ENCODE assay signal across 10 cellular contexts in the genomic region with DNA sequence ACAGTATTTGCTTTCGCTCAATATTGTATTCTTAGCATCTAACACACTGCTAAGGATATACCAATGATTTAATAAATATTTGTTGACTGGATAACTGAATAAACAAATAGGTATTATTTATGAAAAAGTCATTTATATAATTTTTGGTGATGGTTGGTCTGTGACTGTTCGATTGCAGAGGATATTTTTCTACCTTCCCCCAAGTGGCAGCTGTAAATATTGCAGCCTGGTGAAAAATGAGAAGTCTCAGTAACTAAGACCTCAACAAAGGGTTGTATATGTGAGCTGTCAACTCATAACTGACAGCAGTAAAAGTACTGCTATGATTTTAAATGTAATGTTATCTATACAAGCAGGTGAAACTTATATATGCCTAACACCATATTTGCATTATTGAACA. TPM values are rescaled to one million over a fixed set of nuclear protein-coding genes. Genes with fewer than 3 reads are reported as not detected.
DNase-seq lines count a peak whose midpoint lies in the region; ATAC-seq and TF ChIP-seq lines count a peak whose summit lies in the region.
"Had no signal": no experiment of that assay in that cellular context is flagged by ENCODE, and none has a peak within 500 bp of the region (broad histone marks: within the 10 kb centered on the region; RNA-seq: fewer than 3 reads in every experiment).

No MANE protein-coding gene starts in this region.

- POLR2A ChIA-PET in AG04450 (lab: Yijun Ruan, JAX) = no interaction called here

- H3K27ac ChIP-seq in AG04450 (ENCODE audit: low read depth, low read length) = no peak overlapping the region

- CTCF ChIA-PET in AG04450 (lab: Charles Lee) = interaction anchor here (1.5 kb wide), 1 partner anchor 9 kb away, joined by 5 read pairs; no protein-coding TSS in a partner anchor

- no peaks in the 10 kb centered on the region for H3K9me3 ChIP-seq in AG04450 (ENCODE audit: control insufficient read depth, insufficient read depth, low read length)

- DNase-seq in AG04450 (ENCODE audit: low read depth, low spot score) = no peak
- peak; percentile 5 for DNase-seq in NCI-H460 (ENCODE audit: extremely low read depth, low read depth)
- DNase-seq in fibroblast of pulmonary artery (ENCODE audit: low read depth) = peak; percentile 1
- DNase-seq in cortex of kidney (lab: John Stamatoyannopoulos, UW) = no peak
- DNase-seq in activated naive CD4-positive, alpha-beta T cell treated with anti-CD3 and anti-CD28 coated beads, Interleukin-2, amount 50 U/mL, for 16 hours = no peak
- DNase-seq in HCEC 1CT = no peak
- no peak for DNase-seq in stimulated activated CD4-positive, alpha-beta T cell treated with anti-CD3 and anti-CD28 coated beads, Interleukin-2, amount 100 ng/mL, for 48 hours
- DNase-seq: caudate nucleus, NCI-H2171 treated with DMSO at 0.1 percent for 48 hours had no signal

- TF ChIP-seq CTCF in AG04450 (IDR thresholded peaks at IDR 0.05; ENCODE audit: low read depth, low read length) (peak; percentile 38), fibroblast of pulmonary artery (IDR thresholded peaks at IDR 0.05; ENCODE audit: low read length, missing control alignments) (peak; percentile 44)

- H3K27me3 ChIP-seq in AG04450 (ENCODE audit: control insufficient read depth, insufficient read depth, low read length) = no peaks in the 10 kb centered on the region

- peak; percentile 91 for ATAC-seq in GM18870 (IDR thresholded peaks at IDR 0.05; ENCODE audit: unreplicated experiment)

- no peak overlapping the region for H3K4me3 ChIP-seq in AG04450 (ENCODE audit: low read depth, low read length)
- H3K4me3 ChIP-seq in fibroblast of pulmonary artery (replicated peaks; ENCODE audit: low read depth, low read length) = no peak overlapping the region

RNA-seq across cellular contexts. Expression of gene HTR2C, which starts 36.0 kb away (rescaled TPM):
- not detected in 2 replicates for polyA plus RNA-seq in AG04450 (2011; rRNA removed)
- not detected in 2 replicates for polyA minus RNA-seq in AG04450 (2011; rRNA and poly(A)+ RNA removed)
- not detected in 2 replicates for total RNA-seq in NCI-H460 (2014; rRNA removed; shearing (Covaris generic))
- not detected in 2 replicates for polyA plus RNA-seq in NCI-H460 (2014; cell fraction: nucleus; rRNA removed)

Comparison
In these comparisons a context has a peak if more than half of its experiments do, and no peak if none do; other contexts are left out.
1. DNase-seq: peak in NCI-H460 (single experiment) and fibroblast of pulmonary artery (single experiment); none in AG04450 (single experiment), cortex of kidney (single experiment), activated naive CD4-positive, alpha-beta T cell treated with anti-CD3 and anti-CD28 coated beads, Interleukin-2, amount 50 U/mL, for 16 hours (single experiment), HCEC 1CT (single experiment) and stimulated activated CD4-positive, alpha-beta T cell treated with anti-CD3 and anti-CD28 coated beads, Interleukin-2, amount 100 ng/mL, for 48 hours (0 of 2).